In genomic region chr20:63453029-63453523, GRCh38 we compare ENCODE assay signal across 9 cellular contexts. TPM values are rescaled to one million over a fixed set of nuclear protein-coding genes. Genes with fewer than 3 reads are reported as not detected.
DNase-seq lines count a peak whose midpoint lies in the region; ATAC-seq and TF ChIP-seq lines count a peak whose summit lies in the region.
"Had no signal": no experiment of that assay in that cellular context is flagged by ENCODE, and none has a peak within 500 bp of the region (broad histone marks: within the 10 kb centered on the region; RNA-seq: fewer than 3 reads in every experiment).

No MANE protein-coding gene starts in this region.

- peaks cover 0 to 11% of the 10 kb centered on the region in 2 donors for H3K27me3 Mint-ChIP-seq in natural killer cell (ENCODE audit: low read depth in 2 of 2)
- peaks cover 0 to 11% of the 10 kb centered on the region in 2 donors for H3K27me3 Mint-ChIP-seq in natural killer cell treated with Interleukin-12 subunit alpha and Interleukin-12 subunit beta and Interleukin-15 and Interleukin-18, amount 100 ng/mL, for 72 hours

- ATAC-seq in natural killer cell (peak in 2 of 3 donors; percentile 9 to 62), GM19351 (IDR thresholded peaks at IDR 0.05; ENCODE audit: unreplicated experiment) (no peak), HG03342 (IDR thresholded peaks at IDR 0.05; ENCODE audit: unreplicated experiment) (no peak)
- no peak for ATAC-seq in natural killer cell treated with Interleukin-12 subunit alpha and Interleukin-12 subunit beta and Interleukin-15 and Interleukin-18, amount 100 ng/mL, for 72 hours

- DNase-seq in natural killer cell (no peak), RPMI7951 (ENCODE audit: low read depth) (peak; percentile 30), dorsolateral prefrontal cortex (no peak), NCI-H1436 (lab: John Stamatoyannopoulos, UW) (no peak)
- no peak for DNase-seq in natural killer cell treated with Interleukin-12 subunit alpha and Interleukin-12 subunit beta and Interleukin-15 and Interleukin-18, amount 100 ng/mL, for 72 hours (ENCODE audit: low spot score)

- peaks cover 0 to 4% of the 10 kb centered on the region in 2 donors for H3K4me1 Mint-ChIP-seq in natural killer cell
- no peaks in the 10 kb centered on the region for H3K4me1 Mint-ChIP-seq in natural killer cell treated with Interleukin-12 subunit alpha and Interleukin-12 subunit beta and Interleukin-15 and Interleukin-18, amount 100 ng/mL, for 72 hours (ENCODE audit: low read depth in 2 of 2)

- no peaks in the 10 kb centered on the region for H3K36me3 Mint-ChIP-seq in natural killer cell
- H3K36me3 Mint-ChIP-seq in natural killer cell treated with Interleukin-12 subunit alpha and Interleukin-12 subunit beta and Interleukin-15 and Interleukin-18, amount 100 ng/mL, for 72 hours = no peaks in the 10 kb centered on the region

- peaks cover 0 to 66% (median 22%) of the 10 kb centered on the region in 45 donors for H3K27me3 ChIP-seq in dorsolateral prefrontal cortex

- peak overlapping the region in 14 of 59 donors; percentile 7 to 37 (median 20) for H3K4me3 ChIP-seq in dorsolateral prefrontal cortex

- intact Hi-C loops in natural killer cell (cut with micrococcal nuclease) = no loop called here
- intact Hi-C loops in dorsolateral prefrontal cortex (cut with DNase I) = no loop called here

- no peak overlapping the region for H3K27ac Mint-ChIP-seq in natural killer cell
- H3K27ac Mint-ChIP-seq in natural killer cell treated with Interleukin-12 subunit alpha and Interleukin-12 subunit beta and Interleukin-15 and Interleukin-18, amount 100 ng/mL, for 72 hours = no peak overlapping the region

- TF ChIP-seq CTCF in natural killer cell (IDR thresholded peaks at IDR 0.05) (no peak), dorsolateral prefrontal cortex (IDR thresholded peaks at IDR 0.05 in 54 of 56, conservative IDR thresholded peaks at IDR 0.05 in 2 of 56; ENCODE audit: low read depth in 1 of 56, partially characterized antibody in 56 of 56) (peak in 19 of 56 donors; percentile 7 to 41 (median 20))

- H3K4me3 Mint-ChIP-seq in natural killer cell = no peak overlapping the region
- H3K4me3 Mint-ChIP-seq in natural killer cell treated with Interleukin-12 subunit alpha and Interleukin-12 subunit beta and Interleukin-15 and Interleukin-18, amount 100 ng/mL, for 72 hours = no peak overlapping the region

- H3K27ac ChIP-seq in dorsolateral prefrontal cortex (peak overlapping the region in 57 of 59 donors; percentile 43 to 97 (median 85)), temporal lobe (ENCODE audit: low read depth, low read length) (peak overlapping the region; percentile 84)
- H3K27ac ChIP-seq: KMS-11 had no signal

- H3K9me3 Mint-ChIP-seq in natural killer cell = no peaks in the 10 kb centered on the region
- no peaks in the 10 kb centered on the region for H3K9me3 Mint-ChIP-seq in natural killer cell treated with Interleukin-12 subunit alpha and Interleukin-12 subunit beta and Interleukin-15 and Interleukin-18, amount 100 ng/mL, for 72 hours

RNA-seq across cellular contexts. Expression of gene KCNQ2, which starts 19.4 kb away (rescaled TPM):
- not detected for total RNA-seq in natural killer cell
- not detected for total RNA-seq in natural killer cell treated with Interleukin-12 subunit alpha and Interleukin-12 subunit beta and Interleukin-15 and Interleukin-18, amount 100 ng/mL, for 72 hours
- 0.10 and 2.5 TPM in 2 replicates for total RNA-seq in RPMI7951 (2014; rRNA removed; shearing (Covaris generic))
- total RNA-seq in dorsolateral prefrontal cortex = 100 to 1,000 TPM in 119 of 120 experiments, 10 to 100 TPM in 1; 75.7 to 403 (median 241) TPM
- total RNA-seq in temporal lobe = 136 TPM

RNA-seq across cellular contexts. Expression of gene EEF1A2, which starts 45.8 kb away (rescaled TPM):
- total RNA-seq in natural killer cell (under 1 TPM; 0.14 to 0.86 (median 0.35) TPM), dorsolateral prefrontal cortex (100 to 1,000 TPM; 166 to 904 (median 657) TPM), temporal lobe (209 TPM)
- total RNA-seq in natural killer cell treated with Interleukin-12 subunit alpha and Interleukin-12 subunit beta and Interleukin-15 and Interleukin-18, amount 100 ng/mL, for 72 hours = 1 to 10 TPM; 3.1 to 6.1 TPM
- 14.1 and 17.6 TPM in 2 replicates for total RNA-seq in RPMI7951 (2014; rRNA removed; shearing (Covaris generic))

Comparison
In these comparisons a context has a peak if more than half of its experiments do, and no peak if none do; other contexts are left out.
1. ATAC-seq: peak in natural killer cell (2 of 3); none in natural killer cell treated with Interleukin-12 subunit alpha and Interleukin-12 subunit beta and Interleukin-15 and Interleukin-18, amount 100 ng/mL, for 72 hours (0 of 2), GM19351 (single experiment) and HG03342 (single experiment).
2. RNA of gene KCNQ2, which starts 19.4 kb away (total RNA-seq): 75.7 to 403 TPM in dorsolateral prefrontal cortex and 136 TPM in temporal lobe (single experiment); 0.10 to 2.5 TPM in RPMI7951, not detected in natural killer cell treated with Interleukin-12 subunit alpha and Interleukin-12 subunit beta and Interleukin-15 and Interleukin-18, amount 100 ng/mL, for 72 hours and not detected in natural killer cell; every median in the first group is over 10 times any median in the second.